1 cellular context compared by ENCODE assay signal in genomic region chr14:99576304-99576703, GRCh38.
TF ChIP-seq lines count a peak whose summit lies in the region.

No MANE protein-coding gene starts in this region.

TF ChIP-seq in A549, 52 proteins besides CTCF, POLR2A, EP300 and RAD21 (continued from another document):
- TF ChIP-seq USF2 (IDR thresholded peaks at IDR 0.05) (no peak), E2F6 (IDR thresholded peaks at IDR 0.05; ENCODE audit: borderline replicate concordance, low read depth) (no peak), PBX3 (IDR thresholded peaks at IDR 0.05) (no peak), CHD2 (IDR thresholded peaks at IDR 0.05; ENCODE audit: low read length, partially characterized antibody) (no peak), MAX (IDR thresholded peaks at IDR 0.05) (no peak; the same call in 1 of the 2 replicates), HES2 (IDR thresholded peaks at IDR 0.05) (no peak), NPAS2 (CRISPR knock-in tag; IDR thresholded peaks at IDR 0.05; ENCODE audit: borderline replicate concordance) (no peak)
